ENCODE assay signal across 11 cellular contexts in the genomic region with DNA sequence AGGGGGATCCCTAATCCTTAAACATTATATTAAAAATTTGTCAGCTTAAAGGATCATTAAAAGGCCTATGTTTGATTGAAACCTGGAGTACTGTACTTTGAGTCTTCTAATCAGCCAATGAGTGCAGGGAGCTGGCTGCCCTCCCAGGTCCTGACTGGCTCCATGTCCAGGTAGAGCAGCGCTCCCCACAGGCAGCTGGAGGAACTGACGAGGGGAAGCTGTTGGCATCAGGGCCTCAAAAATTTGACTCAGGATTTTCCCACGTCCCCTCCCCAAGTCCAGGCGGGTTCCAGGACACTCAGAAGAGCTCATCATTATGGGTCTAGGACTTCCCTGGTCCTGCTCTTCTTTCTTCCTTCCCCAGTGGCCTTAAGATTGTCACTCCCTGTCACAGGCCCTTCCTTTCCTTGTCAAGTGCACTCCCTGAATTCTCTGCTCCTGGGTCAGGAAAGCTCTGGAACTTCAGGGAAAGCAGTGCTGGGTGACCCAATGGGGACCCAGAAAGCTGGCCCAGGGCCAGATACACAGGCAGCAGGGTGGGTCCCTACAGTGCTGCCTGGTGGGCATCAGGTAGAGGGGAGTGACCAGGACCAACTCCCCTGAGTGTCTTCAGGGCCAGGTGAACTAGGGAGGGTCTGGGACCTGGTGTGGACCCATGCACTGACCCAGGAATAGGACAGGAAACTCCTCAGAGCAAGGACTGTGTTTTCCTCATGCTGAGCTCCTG.
DNase-seq lines count a peak whose midpoint lies in the region; ATAC-seq and TF ChIP-seq lines count a peak whose summit lies in the region.
"Had no signal": no experiment of that assay in that cellular context is flagged by ENCODE, and none has a peak within 500 bp of the region (broad histone marks: within the 10 kb centered on the region; RNA-seq: fewer than 3 reads in every experiment).

No MANE protein-coding gene starts in this region.

- H3K27me3 ChIP-seq in MG63 (no peaks in the 10 kb centered on the region), neural progenitor cell (peaks cover 98% of the 10 kb centered on the region)
- H3K27me3 ChIP-seq: adrenal gland had no signal

- H3K9me3 Mint-ChIP-seq in neural progenitor cell, result no peaks in the 10 kb centered on the region
- H3K9me3 Mint-ChIP-seq in activated CD4-positive, alpha-beta memory T cell treated with anti-CD3 and anti-CD28 coated beads, Interleukin-2, amount 10 ng/mL, durations not matched to agents 7 days and 5 days, result no peaks in the 10 kb centered on the region
- H3K9me3 Mint-ChIP-seq: nephron had no signal

- H4K20me1 ChIP-seq in neural progenitor cell (ENCODE audit: low read depth), result peaks cover 3% of the 10 kb centered on the region

- no peaks in the 10 kb centered on the region for H3K4me1 ChIP-seq in neural progenitor cell
- H3K4me1 ChIP-seq: adrenal gland had no signal

- CTCF ChIA-PET in activated CD4-positive, alpha-beta memory T cell treated with anti-CD3 and anti-CD28 coated beads, Interleukin-2, amount 10 ng/mL, durations not matched to agents 7 days and 5 days (lab: Charles Lee), result interaction anchor here (0.8 to 1.7 kb wide), 17 partner anchors 9 to 177 kb away, joined by 3 to 12 read pairs (median 4); no protein-coding TSS in a partner anchor

- no peaks in the 10 kb centered on the region for H3K36me3 Mint-ChIP-seq in neural progenitor cell
- H3K36me3 Mint-ChIP-seq in activated CD4-positive, alpha-beta memory T cell treated with anti-CD3 and anti-CD28 coated beads, Interleukin-2, amount 10 ng/mL, durations not matched to agents 7 days and 5 days (ENCODE audit: low read depth), result no peaks in the 10 kb centered on the region

- no peak overlapping the region for H3K9ac ChIP-seq in neural progenitor cell

- no peak overlapping the region for H3K4me3 Mint-ChIP-seq in neural progenitor cell
- no peak overlapping the region for H3K4me3 Mint-ChIP-seq in activated CD4-positive, alpha-beta memory T cell treated with anti-CD3 and anti-CD28 coated beads, Interleukin-2, amount 10 ng/mL, durations not matched to agents 7 days and 5 days
- H3K4me3 Mint-ChIP-seq: nephron had no signal

- TF ChIP-seq CTCF in choroid plexus epithelial cell (conservative IDR thresholded peaks at IDR 0.05; ENCODE audit: low read depth, low read length), result peak; percentile 57
- TF ChIP-seq CTCF in neural progenitor cell (IDR thresholded peaks at IDR 0.05), result peak; percentile 61

- no peak overlapping the region for H2AFZ ChIP-seq in neural progenitor cell (replicated peaks)

- H3K4me2 ChIP-seq in neural progenitor cell, result no peak overlapping the region

- no peak overlapping the region for H3K27ac Mint-ChIP-seq in neural progenitor cell
- no peak overlapping the region for H3K27ac Mint-ChIP-seq in activated CD4-positive, alpha-beta memory T cell treated with anti-CD3 and anti-CD28 coated beads, Interleukin-2, amount 10 ng/mL, durations not matched to agents 7 days and 5 days
- H3K27ac Mint-ChIP-seq: nephron had no signal

- H3F3A ChIP-seq in neural progenitor cell (ENCODE audit: low read depth), result no peaks in the 10 kb centered on the region

- H3K36me3 ChIP-seq in MG63, result no peaks in the 10 kb centered on the region
- no peaks in the 10 kb centered on the region for H3K36me3 ChIP-seq in neural progenitor cell
- H3K36me3 ChIP-seq: adrenal gland had no signal

- H3K79me2 ChIP-seq in neural progenitor cell (ENCODE audit: low read depth), result no peaks in the 10 kb centered on the region

- POLR2A ChIA-PET in activated CD4-positive, alpha-beta memory T cell treated with anti-CD3 and anti-CD28 coated beads, Interleukin-2, amount 10 ng/mL, durations not matched to agents 7 days and 5 days (lab: Charles Lee), result interaction anchor here (1.2 kb wide), 1 partner anchor 12 kb away, joined by 3 read pairs; no protein-coding TSS in a partner anchor

- DNase-seq in NCI-H748 (lab: John Stamatoyannopoulos, UW; ENCODE audit: unreplicated experiment), result peak; percentile 6
- DNase-seq in NCI-H748 treated with DMSO at 0.1 percent for 48 hours (lab: John Stamatoyannopoulos, UW), result no peak
- DNase-seq in MG63, result peak; percentile 14
- peak; percentile 30 for DNase-seq in choroid plexus epithelial cell (ENCODE audit: low read depth)
- DNase-seq in neural progenitor cell (ENCODE audit: low spot score), result peak; percentile 67
- no peak for DNase-seq in activated CD4-positive, alpha-beta memory T cell treated with anti-CD3 and anti-CD28 coated beads, Interleukin-2, amount 10 ng/mL, durations not matched to agents 7 days and 5 days
- DNase-seq: GOT3 had no signal

- H3K27ac ChIP-seq in neural progenitor cell, result no peak overlapping the region
- H3K27ac ChIP-seq: adrenal gland had no signal

- peaks cover 10% of the 10 kb centered on the region for H3K27me3 Mint-ChIP-seq in neural progenitor cell (ENCODE audit: insufficient read depth, low read depth)
- no peaks in the 10 kb centered on the region for H3K27me3 Mint-ChIP-seq in activated CD4-positive, alpha-beta memory T cell treated with anti-CD3 and anti-CD28 coated beads, Interleukin-2, amount 10 ng/mL, durations not matched to agents 7 days and 5 days

- H3K4me3 ChIP-seq in MG63 (no peak overlapping the region), choroid plexus epithelial cell (ENCODE audit: low read depth, low read length) (no peak overlapping the region), neural progenitor cell (no peak overlapping the region)
- H3K4me3 ChIP-seq: adrenal gland had no signal

- H3K9me3 ChIP-seq in MG63 (no peaks in the 10 kb centered on the region), neural progenitor cell (ENCODE audit: low read depth) (no peaks in the 10 kb centered on the region)
- H3K9me3 ChIP-seq: adrenal gland had no signal

- H3K4me1 Mint-ChIP-seq in neural progenitor cell, result no peaks in the 10 kb centered on the region
- no peaks in the 10 kb centered on the region for H3K4me1 Mint-ChIP-seq in activated CD4-positive, alpha-beta memory T cell treated with anti-CD3 and anti-CD28 coated beads, Interleukin-2, amount 10 ng/mL, durations not matched to agents 7 days and 5 days
- H3K4me1 Mint-ChIP-seq: nephron had no signal

- no peak for ATAC-seq in GM18868 (IDR thresholded peaks at IDR 0.05; ENCODE audit: unreplicated experiment)
- ATAC-seq in GM18511 (IDR thresholded peaks at IDR 0.05; ENCODE audit: unreplicated experiment), result no peak

Comparison
In these comparisons a context has a peak if more than half of its experiments do, and no peak if none do; other contexts are left out.
1. DNase-seq: peak in NCI-H748 (single experiment), MG63 (single experiment), choroid plexus epithelial cell (single experiment) and neural progenitor cell (single experiment); none in NCI-H748 treated with DMSO at 0.1 percent for 48 hours (single experiment) and activated CD4-positive, alpha-beta memory T cell treated with anti-CD3 and anti-CD28 coated beads, Interleukin-2, amount 10 ng/mL, durations not matched to agents 7 days and 5 days (single experiment).